9 cellular contexts compared by ENCODE assay signal in genomic region chr10:124728830-124729661, GRCh38.
DNase-seq lines count a peak whose midpoint lies in the region; ATAC-seq and TF ChIP-seq lines count a peak whose summit lies in the region.
"Had no signal": no experiment of that assay in that cellular context is flagged by ENCODE, and none has a peak within 500 bp of the region (broad histone marks: within the 10 kb centered on the region; RNA-seq: fewer than 3 reads in every experiment).

No MANE protein-coding gene starts in this region.

- H3K4me2 ChIP-seq in DND-41 (ENCODE audit: insufficient read depth, low read length) (no peak overlapping the region), OCI-LY1 (ENCODE audit: low read length) (peak overlapping the region; percentile 27; the same call in 1 of the 2 replicates)

- H3K9me3 ChIP-seq in DND-41 (ENCODE audit: insufficient read depth, low read length, severe bottlenecking): no peaks in the 10 kb centered on the region
- no peaks in the 10 kb centered on the region for H3K9me3 ChIP-seq in OCI-LY1 (ENCODE audit: low read length)

- no peaks in the 10 kb centered on the region for H3K9me2 ChIP-seq in OCI-LY1 (ENCODE audit: low read depth, low read length)

- H3K79me2 ChIP-seq in DND-41 (ENCODE audit: insufficient read depth, low read length) (peaks cover 100% of the 10 kb centered on the region), OCI-LY1 (ENCODE audit: insufficient read depth, low read length) (peaks cover 40% of the 10 kb centered on the region)

- H3K4me1 Mint-ChIP-seq in effector memory CD8-positive, alpha-beta T cell (ENCODE audit: low read depth in 2 of 2): peaks cover 79 to 84% of the 10 kb centered on the region in 2 donors

- H3K27ac Mint-ChIP-seq in effector memory CD8-positive, alpha-beta T cell: peak overlapping the region; percentile 95 to 96

- peaks cover 60% of the 10 kb centered on the region for H3K36me3 Mint-ChIP-seq in effector memory CD8-positive, alpha-beta T cell (ENCODE audit: insufficient read depth)

- H3K4me3 Mint-ChIP-seq in effector memory CD8-positive, alpha-beta T cell: peak overlapping the region; percentile 76 to 79

- H3K27me3 ChIP-seq in DND-41 (ENCODE audit: insufficient read depth, low read length, poor library complexity) (no peaks in the 10 kb centered on the region), OCI-LY1 (ENCODE audit: insufficient read depth, low read length) (no peaks in the 10 kb centered on the region)

- H3K4me3 ChIP-seq in DND-41 (ENCODE audit: low read depth in 1 of 2, low read length in 2 of 2) (no peak overlapping the region), OCI-LY1 (ENCODE audit: low read depth, low read length, poor library complexity, severe bottlenecking) (no peak overlapping the region)

- no peak overlapping the region for H3K9ac ChIP-seq in DND-41 (ENCODE audit: low read depth, low read length)
- H3K9ac ChIP-seq in OCI-LY1 (ENCODE audit: low read length): no peak overlapping the region

- peak; percentile 1 for DNase-seq in DND-41
- no peak for DNase-seq in effector memory CD8-positive, alpha-beta T cell
- peak; percentile 66 for DNase-seq in pons (ENCODE audit: low spot score)
- DNase-seq in NCI-H2196 treated with DMSO at 0.1 percent for 48 hours (lab: John Stamatoyannopoulos, UW; ENCODE audit: unreplicated experiment): no peak
- DNase-seq in midbrain (lab: John Stamatoyannopoulos, UW): no peak
- DNase-seq in HuH-7.5 (ENCODE audit: low spot score): no peak
- DNase-seq: T-helper 9 cell had no signal

- H3K9me3 Mint-ChIP-seq in effector memory CD8-positive, alpha-beta T cell: no peaks in the 10 kb centered on the region

- peaks cover 91% of the 10 kb centered on the region for H3K36me3 ChIP-seq in DND-41 (ENCODE audit: insufficient read depth, low read length)
- peaks cover 55% of the 10 kb centered on the region for H3K36me3 ChIP-seq in OCI-LY1 (ENCODE audit: insufficient read depth, low read length)

- H3F3A ChIP-seq in OCI-LY1 (ENCODE audit: insufficient read depth, low read length): peaks cover 2% of the 10 kb centered on the region; the same call in 1 of the 2 replicates

- ATAC-seq in DND-41 (ENCODE audit: insufficient read depth, low read depth) (no peak), HG03196 (IDR thresholded peaks at IDR 0.05; ENCODE audit: unreplicated experiment) (no peak)
- ATAC-seq in effector memory CD8-positive, alpha-beta T cell (replicated peaks): no peak

- H3K27me3 Mint-ChIP-seq in effector memory CD8-positive, alpha-beta T cell: no peaks in the 10 kb centered on the region

- no peak overlapping the region for H2AFZ ChIP-seq in DND-41 (ENCODE audit: low read depth, low read length)
- no peak overlapping the region for H2AFZ ChIP-seq in OCI-LY1 (ENCODE audit: low read length)

- H4K20me1 ChIP-seq in DND-41 (ENCODE audit: insufficient read depth, low read length) (peaks cover 95% of the 10 kb centered on the region), OCI-LY1 (ENCODE audit: insufficient read depth, low read length) (no peaks in the 10 kb centered on the region)

- H3K4me1 ChIP-seq in DND-41 (ENCODE audit: insufficient read depth, low read length): peaks cover 97% of the 10 kb centered on the region
- peaks cover 85% of the 10 kb centered on the region for H3K4me1 ChIP-seq in OCI-LY1 (ENCODE audit: insufficient read depth, low read length, severe bottlenecking)

- H3K27ac ChIP-seq in DND-41 (ENCODE audit: low read length): peak overlapping the region; percentile 67
- peak overlapping the region; percentile 69 for H3K27ac ChIP-seq in OCI-LY1 (ENCODE audit: low read depth, low read length, poor library complexity, severe bottlenecking)

- TF ChIP-seq CTCF in DND-41 (IDR thresholded peaks at IDR 0.05; ENCODE audit: borderline replicate concordance, extremely low read depth, low read length, poor library complexity, severe bottlenecking) (no peak), OCI-LY1 (IDR thresholded peaks at IDR 0.05; ENCODE audit: low read length) (no peak)

Comparison
In these comparisons a context has a peak if more than half of its experiments do, and no peak if none do; other contexts are left out.
1. DNase-seq: peak in DND-41 (single experiment) and pons (single experiment); none in effector memory CD8-positive, alpha-beta T cell (0 of 3), NCI-H2196 treated with DMSO at 0.1 percent for 48 hours (single experiment), midbrain (single experiment) and HuH-7.5 (single experiment).